Comparison of ENCODE assay signal across 8 cellular contexts in genomic region chr11:86955674-86956522, GRCh38. TPM values are rescaled to one million over a fixed set of nuclear protein-coding genes. Genes with fewer than 3 reads are reported as not detected.
DNase-seq lines count a peak whose midpoint lies in the region; ATAC-seq lines count a peak whose summit lies in the region.

No MANE protein-coding gene starts in this region.

- H3K9me3 ChIP-seq in HUES48 (ENCODE audit: control insufficient read depth, insufficient read depth, low read length), result no peaks in the 10 kb centered on the region
- no peaks in the 10 kb centered on the region for H3K9me3 ChIP-seq in iPS-18a (ENCODE audit: control insufficient read depth, low read depth, low read length)

- H3K27ac ChIP-seq in HUES48 (ENCODE audit: low read depth, low read length), result peak overlapping the region; percentile 79
- no peak overlapping the region for H3K27ac ChIP-seq in iPS-18a (ENCODE audit: low read length)

- DNase-seq in NCI-H524 (lab: John Stamatoyannopoulos, UW) (peak; percentile 53 to 65), NCI-H524 treated with DMSO at 0.1 percent for 48 hours (lab: John Stamatoyannopoulos, UW) (no peak), RPMI7951 (ENCODE audit: low read depth) (peak; percentile 69), T47D (ENCODE audit: low read depth in 1 of 2, low spot score in 1 of 2) (peak; percentile 84 to 89), sciatic nerve (ENCODE audit: low spot score) (peak; percentile 88)

- H3K9ac ChIP-seq in HUES48 (ENCODE audit: low read depth, low read length) (peak overlapping the region; percentile 72), iPS-18a (ENCODE audit: low read length) (peak overlapping the region; percentile 41)

- peaks cover 12% of the 10 kb centered on the region for H3K27me3 ChIP-seq in HUES48 (ENCODE audit: control insufficient read depth, insufficient read depth, low read length)
- H3K27me3 ChIP-seq in iPS-18a (ENCODE audit: control insufficient read depth, insufficient read depth, low read length), result peaks cover 33% of the 10 kb centered on the region

- in situ Hi-C loops in T47D (cut with HindIII; ENCODE audit: low pct_unique_long_range_greater_than_20kb, low sequenced_read_pairs), result no loop called here

- intact Hi-C loops in sciatic nerve (cut with DNase I), result no loop called here

- H3K4me1 ChIP-seq in HUES48 (ENCODE audit: control insufficient read depth, insufficient read depth, low read length) (peaks cover 28% of the 10 kb centered on the region), iPS-18a (ENCODE audit: control insufficient read depth, low read depth, low read length) (peaks cover 11% of the 10 kb centered on the region)

- peak; percentile 74 for ATAC-seq in GM21723 (IDR thresholded peaks at IDR 0.05; ENCODE audit: unreplicated experiment)
- ATAC-seq in sciatic nerve, result peak; percentile 91

- H3K4me3 ChIP-seq in HUES48 (ENCODE audit: low read depth, low read length) (peak overlapping the region; percentile 96), iPS-18a (ENCODE audit: low read length) (peak overlapping the region; percentile 90)

- H3K36me3 ChIP-seq in HUES48 (ENCODE audit: control insufficient read depth, insufficient read depth, low read length), result peaks cover 14% of the 10 kb centered on the region
- no peaks in the 10 kb centered on the region for H3K36me3 ChIP-seq in iPS-18a (ENCODE audit: control insufficient read depth, low read depth, low read length)

RNA-seq across cellular contexts. Expression of gene FZD4, which starts 0.7 kb away (rescaled TPM):
- 2.6 and 3.2 TPM in 2 replicates for total RNA-seq in RPMI7951 (2014; rRNA removed; shearing (Covaris generic))
- total RNA-seq in sciatic nerve, result 40.7 TPM
